Comparison of ENCODE assay signal across 9 cellular contexts in the genomic region with DNA sequence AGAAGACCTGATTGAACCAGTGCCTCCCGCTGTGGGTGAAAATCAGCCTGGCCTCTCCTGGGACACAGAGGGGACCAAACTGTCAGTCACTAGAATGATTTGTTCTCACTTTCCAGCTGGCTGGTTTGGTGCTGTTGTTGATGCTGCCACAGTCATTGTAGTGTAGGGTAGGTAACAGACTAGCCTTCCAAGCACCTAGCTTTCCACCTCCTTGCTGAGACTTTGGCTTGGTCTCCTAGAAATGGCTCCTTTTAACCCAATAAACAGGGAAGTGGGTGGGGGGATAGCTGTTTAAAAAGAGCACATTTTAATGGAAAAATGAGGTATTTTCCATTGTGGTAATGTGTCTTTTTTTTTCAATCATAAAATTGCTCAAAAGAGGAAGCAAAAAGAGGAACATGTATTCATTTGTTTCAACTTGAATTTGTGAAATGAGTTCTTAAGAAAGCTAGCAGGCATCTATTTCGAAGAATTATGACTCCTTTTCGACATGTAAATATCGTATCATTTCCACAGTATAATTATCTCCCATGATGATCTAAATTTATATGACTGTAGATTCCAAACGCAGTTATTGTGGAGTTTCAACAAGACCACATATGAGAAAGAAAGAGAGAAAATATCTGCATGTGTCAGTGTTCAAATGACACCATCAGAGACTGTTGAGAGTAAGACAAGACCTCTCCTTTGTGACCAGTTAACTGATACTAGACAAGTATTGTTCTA.
DNase-seq lines count a peak whose midpoint lies in the region; ATAC-seq, FAIRE-seq and TF ChIP-seq lines count a peak whose summit lies in the region.
"Had no signal": no experiment of that assay in that cellular context is flagged by ENCODE, and none has a peak within 500 bp of the region (broad histone marks: within the 10 kb centered on the region; RNA-seq: fewer than 3 reads in every experiment).

No MANE protein-coding gene starts in this region.

- no peak overlapping the region for H3K4me3 ChIP-seq in endothelial cell of umbilical vein (replicated peaks in 1 of 3; ENCODE audit: insufficient read depth in 1 of 3, low read depth in 1 of 3, low read length in 3 of 3)

- DNase-seq in GM18507 (ENCODE audit: extremely low spot score, insufficient read length, low read depth) (peak; percentile 32), endothelial cell of umbilical vein (ENCODE audit: low read depth, low spot score) (no peak), NCI-H1048 (lab: John Stamatoyannopoulos, UW) (no peak), cardiac septum (ENCODE audit: low spot score) (no peak), DMS79 treated with DMSO at 0.1 percent for 48 hours (lab: John Stamatoyannopoulos, UW) (no peak)
- no peak for DNase-seq in activated naive CD4-positive, alpha-beta T cell (lab: John Stamatoyannopoulos, UW)
- DNase-seq: NCI-H524 had no signal

- peak; percentile 88 for ATAC-seq in GM21619 (IDR thresholded peaks at IDR 0.05; ENCODE audit: unreplicated experiment)
- peak; percentile 72 for ATAC-seq in HG03565 (IDR thresholded peaks at IDR 0.05; ENCODE audit: unreplicated experiment)

- no peaks in the 10 kb centered on the region for H3K79me2 ChIP-seq in endothelial cell of umbilical vein (ENCODE audit: control insufficient read depth, insufficient read depth, low read length)

- no peak for TF ChIP-seq POLR2A in endothelial cell of umbilical vein (IDR thresholded peaks at IDR 0.05; ENCODE audit: low read depth, low read length)

- H3K36me3 ChIP-seq in endothelial cell of umbilical vein (ENCODE audit: control insufficient read depth in 2 of 2, extremely low read depth in 1 of 2, insufficient read depth in 2 of 2, low read length in 2 of 2) = no peaks in the 10 kb centered on the region

- H3K27me3 ChIP-seq in endothelial cell of umbilical vein (ENCODE audit: control insufficient read depth in 2 of 2, insufficient read depth in 2 of 2, low read length in 2 of 2) = no peaks in the 10 kb centered on the region

- TF ChIP-seq CTCF in endothelial cell of umbilical vein (IDR thresholded peaks at IDR 0.05; ENCODE audit: extremely low read depth in 1 of 2, insufficient read depth in 1 of 2, low read depth in 1 of 2, low read length in 2 of 2) = no peak

- H3K4me1 ChIP-seq in endothelial cell of umbilical vein (ENCODE audit: control insufficient read depth, extremely low read depth, insufficient read depth, low read length) = no peaks in the 10 kb centered on the region

- FAIRE-seq in GM18507 (lab: Jason Lieb, UNC) (peak; percentile 94), endothelial cell of umbilical vein (lab: Jason Lieb, UNC) (peak; percentile 40)

- BruUV-seq in endothelial cell of umbilical vein (replicated peaks; lab: Mats Ljungman, UMichigan) = no TSS peak

- CTCF ChIA-PET in endothelial cell of umbilical vein (lab: Charles Lee) = interaction anchor here (0.8 kb wide), 1 partner anchor 134 kb away, joined by 3 read pairs; no protein-coding TSS in a partner anchor

- H3K4me2 ChIP-seq in endothelial cell of umbilical vein (ENCODE audit: insufficient read depth, low read length) = no peak overlapping the region

- POLR2A ChIA-PET in endothelial cell of umbilical vein (lab: Charles Lee) = no interaction called here

- no peak overlapping the region for H3K27ac ChIP-seq in endothelial cell of umbilical vein (ENCODE audit: insufficient read depth, low read depth, low read length)

- no peaks in the 10 kb centered on the region for H3K9me3 ChIP-seq in endothelial cell of umbilical vein (replicated peaks; ENCODE audit: control insufficient read depth, insufficient read depth, low read length)

- intact Hi-C loops in endothelial cell of umbilical vein (cut with micrococcal nuclease) = no loop called here
- intact Hi-C loops in cardiac septum (cut with DNase I) = no loop called here

- H3K9ac ChIP-seq in endothelial cell of umbilical vein (replicated peaks; ENCODE audit: extremely low read depth, insufficient read depth, low read length) = no peak overlapping the region

- dilution Hi-C loops in endothelial cell of umbilical vein (cut with MboI; ENCODE audit: extremely low pct_ligation_motif_present, low sequenced_read_pairs) = no loop called here

- H2AFZ ChIP-seq in endothelial cell of umbilical vein (ENCODE audit: low read depth, low read length) = no peak overlapping the region

- H4K20me1 ChIP-seq in endothelial cell of umbilical vein (replicated peaks; ENCODE audit: control insufficient read depth, extremely low read depth, insufficient read depth, low read length) = no peaks in the 10 kb centered on the region

- H3K9me1 ChIP-seq in endothelial cell of umbilical vein (replicated peaks; ENCODE audit: control insufficient read depth, extremely low read depth, insufficient read depth, low read length) = no peaks in the 10 kb centered on the region

TF ChIP-seq in endothelial cell of umbilical vein, 7 proteins besides CTCF, POLR2A, EP300 and RAD21:
- TF ChIP-seq, protein P1, sequence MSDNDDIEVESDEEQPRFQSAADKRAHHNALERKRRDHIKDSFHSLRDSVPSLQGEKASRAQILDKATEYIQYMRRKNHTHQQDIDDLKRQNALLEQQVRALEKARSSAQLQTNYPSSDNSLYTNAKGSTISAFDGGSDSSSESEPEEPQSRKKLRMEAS (IDR thresholded peaks at IDR 0.05; ENCODE audit: insufficient read depth, insufficient read length) = no peak
- TF ChIP-seq POLR2AphosphoS5 (IDR thresholded peaks at IDR 0.05; ENCODE audit: insufficient read depth, low read depth, low read length) (no peak), EZH2 (IDR thresholded peaks at IDR 0.05; ENCODE audit: borderline replicate concordance, low read depth, low read length, severe bottlenecking) (no peak), GATA2 (IDR thresholded peaks at IDR 0.05; ENCODE audit: insufficient read depth, insufficient read length, low read depth, low read length) (no peak), JUN (IDR thresholded peaks at IDR 0.05; ENCODE audit: borderline replicate concordance, insufficient read depth, insufficient read length, low read depth) (no peak), FOS (IDR thresholded peaks at IDR 0.05; ENCODE audit: borderline replicate concordance, insufficient read depth, low read length) (no peak), MYC (IDR thresholded peaks at IDR 0.05; ENCODE audit: low read depth, low read length) (no peak)
TF ChIP-seq in endothelial cell of umbilical vein: peak in this region for 0.
